Comparison of ENCODE assay signal across 11 cellular contexts in the genomic region with DNA sequence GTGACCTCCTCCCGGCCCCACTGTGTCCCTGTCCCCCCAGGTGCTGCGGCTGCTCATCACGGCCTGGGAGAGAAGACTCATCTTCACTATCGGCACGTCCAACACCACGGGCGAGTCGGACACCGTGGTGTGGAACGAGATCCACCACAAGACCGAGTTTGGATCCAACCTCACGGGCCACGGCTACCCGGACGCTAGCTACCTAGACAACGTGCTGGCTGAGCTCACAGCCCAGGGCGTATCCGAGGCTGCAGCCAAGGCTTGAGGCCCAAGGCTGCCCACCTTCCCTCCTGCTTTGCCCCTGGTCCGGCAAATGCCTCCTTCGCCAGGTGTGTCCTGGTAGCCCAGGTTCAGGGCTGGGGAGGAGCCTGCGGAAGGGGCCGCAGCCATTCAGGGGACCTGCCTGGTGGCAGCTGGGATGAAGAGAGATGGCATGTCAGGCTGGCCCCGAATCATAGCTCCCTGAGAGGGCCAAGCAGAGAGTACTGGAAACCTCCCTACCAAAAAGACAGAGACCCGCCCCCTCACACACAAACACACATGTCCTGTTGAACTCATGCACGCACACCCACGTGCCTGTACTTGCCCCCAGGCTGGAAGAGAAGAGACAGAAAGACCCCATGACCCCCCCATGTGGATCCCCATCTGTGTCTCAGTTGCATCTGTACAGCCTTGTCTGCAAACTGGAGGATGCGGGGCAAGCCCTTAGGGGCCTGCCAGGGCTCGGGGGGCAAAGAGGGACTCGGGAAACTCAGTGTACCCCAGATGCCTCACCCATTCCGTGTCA.
"Had no signal": no experiment of that assay in that cellular context is flagged by ENCODE, and none has a peak within 500 bp of the region (broad histone marks: within the 10 kb centered on the region; RNA-seq: fewer than 3 reads in every experiment).

No MANE protein-coding gene starts in this region.

- H3K27ac ChIP-seq: esophagus squamous epithelium, sigmoid colon had no signal

- H3K4me3 Mint-ChIP-seq: activated CD8-positive, alpha-beta T cell treated with anti-CD3 and anti-CD28 coated beads for 36 hours; activated naive CD8-positive, alpha-beta T cell treated with anti-CD3 and anti-CD28 coated beads, Interleukin-2, amount 10 ng/mL, durations not matched to agents 7 days and 5 days; activated T-cell treated with anti-CD3 and anti-CD28 coated beads, Interleukin-2, amount 50 U/mL, for 72 hours; nephron had no signal

- H3K27ac Mint-ChIP-seq: activated CD8-positive, alpha-beta T cell treated with anti-CD3 and anti-CD28 coated beads for 36 hours; activated naive CD8-positive, alpha-beta T cell treated with anti-CD3 and anti-CD28 coated beads, Interleukin-2, amount 10 ng/mL, durations not matched to agents 7 days and 5 days; activated T-cell treated with anti-CD3 and anti-CD28 coated beads, Interleukin-2, amount 50 U/mL, for 72 hours had no signal

- ATAC-seq: activated CD8-positive, alpha-beta T cell treated with anti-CD3 and anti-CD28 coated beads for 36 hours; activated T-cell treated with anti-CD3 and anti-CD28 coated beads, Interleukin-2, amount 50 U/mL, for 72 hours; stimulated activated naive CD8-positive, alpha-beta T cell treated with anti-CD3 and anti-CD28 coated beads, Interleukin-15, Interleukin-2, amounts not matched to agents 100 U/mL and 50 U/mL, for 24 hours had no signal

- H3K27me3 Mint-ChIP-seq: activated CD8-positive, alpha-beta T cell treated with anti-CD3 and anti-CD28 coated beads for 36 hours had no signal

- H3K4me3 ChIP-seq: esophagus squamous epithelium, sigmoid colon, testis had no signal

- H3K36me3 Mint-ChIP-seq: activated naive CD8-positive, alpha-beta T cell treated with anti-CD3 and anti-CD28 coated beads, Interleukin-2, amount 10 ng/mL, durations not matched to agents 7 days and 5 days had no signal

- H3K36me3 ChIP-seq: sigmoid colon had no signal

- H3K9me3 Mint-ChIP-seq: activated CD8-positive, alpha-beta T cell treated with anti-CD3 and anti-CD28 coated beads for 36 hours; activated naive CD8-positive, alpha-beta T cell treated with anti-CD3 and anti-CD28 coated beads, Interleukin-2, amount 10 ng/mL, durations not matched to agents 7 days and 5 days; activated T-cell treated with anti-CD3 and anti-CD28 coated beads, Interleukin-2, amount 50 U/mL, for 72 hours; nephron had no signal

- H3K9me3 ChIP-seq: esophagus squamous epithelium, sigmoid colon, testis had no signal

- DNase-seq: activated CD4-positive, alpha-beta T cell treated with anti-CD3 and anti-CD28 coated beads for 4 hours; activated CD8-positive, alpha-beta memory T cell treated with anti-CD3 and anti-CD28 coated beads, Interleukin-2, amount 50 U/mL, for 4 hours; activated CD8-positive, alpha-beta T cell treated with anti-CD3 and anti-CD28 coated beads for 36 hours; activated gamma-delta T cell treated with Interleukin-2 at 50 U/mL for 16 hours; activated naive CD8-positive, alpha-beta T cell treated with anti-CD3 and anti-CD28 coated beads, Interleukin-2, amount 10 ng/mL, durations not matched to agents 7 days and 5 days; activated T-cell treated with anti-CD3 and anti-CD28 coated beads, Interleukin-2, amount 50 U/mL, for 72 hours; esophagus squamous epithelium; sigmoid colon; stimulated activated naive CD8-positive, alpha-beta T cell treated with anti-CD3 and anti-CD28 coated beads, Interleukin-15, Interleukin-2, amounts not matched to agents 100 U/mL and 50 U/mL, for 24 hours had no signal
